1 cellular context compared by ENCODE assay signal in the genomic region with DNA sequence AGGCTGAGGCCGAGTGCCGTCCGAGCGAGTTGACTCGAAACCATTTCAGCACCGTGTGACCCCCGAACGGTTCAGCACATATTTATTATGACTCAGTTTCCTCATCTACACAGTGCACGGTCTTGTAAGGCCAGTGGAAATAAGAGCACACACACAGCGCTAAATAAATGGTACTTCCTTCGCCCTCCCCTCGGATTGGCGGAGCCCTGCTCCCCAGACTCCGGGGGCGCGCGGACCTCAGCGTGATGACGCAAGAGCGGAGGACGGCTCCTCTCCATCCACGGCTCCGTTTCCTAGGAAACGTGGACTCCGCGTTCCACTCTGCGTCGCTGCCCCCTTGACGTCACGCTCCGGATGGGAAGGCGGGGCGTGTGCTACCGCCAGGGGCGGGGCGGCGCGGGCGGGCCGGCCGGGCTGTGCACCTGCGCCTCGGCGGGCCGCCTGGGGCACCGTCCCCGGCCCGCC.
A peak's percentile ranks its signal among the peaks of the same experiment; 100 is the strongest.
TF ChIP-seq lines count a peak whose summit lies in the region.

A gene with protein sequence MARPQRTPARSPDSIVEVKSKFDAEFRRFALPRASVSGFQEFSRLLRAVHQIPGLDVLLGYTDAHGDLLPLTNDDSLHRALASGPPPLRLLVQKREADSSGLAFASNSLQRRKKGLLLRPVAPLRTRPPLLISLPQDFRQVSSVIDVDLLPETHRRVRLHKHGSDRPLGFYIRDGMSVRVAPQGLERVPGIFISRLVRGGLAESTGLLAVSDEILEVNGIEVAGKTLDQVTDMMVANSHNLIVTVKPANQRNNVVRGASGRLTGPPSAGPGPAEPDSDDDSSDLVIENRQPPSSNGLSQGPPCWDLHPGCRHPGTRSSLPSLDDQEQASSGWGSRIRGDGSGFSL (plus strand): TSS at position 397 of the 465 bp plus-strand sequence. CDS start 79 bp downstream, outside the sequence.

TF ChIP-seq in HepG2, 621 proteins besides CTCF, POLR2A, EP300 and RAD21 (continued from another document and continues in another):
- TF ChIP-seq, protein P1, sequence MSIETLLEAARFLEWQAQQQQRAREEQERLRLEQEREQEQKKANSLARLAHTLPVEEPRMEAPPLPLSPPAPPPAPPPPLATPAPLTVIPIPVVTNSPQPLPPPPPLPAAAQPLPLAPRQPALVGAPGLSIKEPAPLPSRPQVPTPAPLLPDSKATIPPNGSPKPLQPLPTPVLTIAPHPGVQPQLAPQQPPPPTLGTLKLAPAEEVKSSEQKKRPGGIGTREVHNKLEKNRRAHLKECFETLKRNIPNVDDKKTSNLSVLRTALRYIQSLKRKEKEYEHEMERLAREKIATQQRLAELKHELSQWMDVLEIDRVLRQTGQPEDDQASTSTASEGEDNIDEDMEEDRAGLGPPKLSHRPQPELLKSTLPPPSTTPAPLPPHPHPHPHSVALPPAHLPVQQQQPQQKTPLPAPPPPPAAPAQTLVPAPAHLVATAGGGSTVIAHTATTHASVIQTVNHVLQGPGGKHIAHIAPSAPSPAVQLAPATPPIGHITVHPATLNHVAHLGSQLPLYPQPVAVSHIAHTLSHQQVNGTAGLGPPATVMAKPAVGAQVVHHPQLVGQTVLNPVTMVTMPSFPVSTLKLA (IDR thresholded peaks at IDR 0.05), result peak; percentile 56; the same call in 1 of the 2 replicates
- TF ChIP-seq ATRX (CRISPR knock-in tag; IDR thresholded peaks at IDR 0.05; ENCODE audit: borderline replicate concordance) (no peak), SP140L (CRISPR knock-in tag; IDR thresholded peaks at IDR 0.05; ENCODE audit: borderline replicate concordance) (no peak), ZNF644 (CRISPR knock-in tag; IDR thresholded peaks at IDR 0.05; ENCODE audit: low read depth) (no peak), ONECUT2 (CRISPR knock-in tag; IDR thresholded peaks at IDR 0.05) (no peak), ZNF20 (CRISPR knock-in tag; IDR thresholded peaks at IDR 0.05) (no peak), ZNF354B (CRISPR knock-in tag; IDR thresholded peaks at IDR 0.05) (no peak), CEBPG (CRISPR knock-in tag; IDR thresholded peaks at IDR 0.05) (peak; percentile 99), NFRKB (IDR thresholded peaks at IDR 0.05) (no peak), PHB2 (IDR thresholded peaks at IDR 0.05; ENCODE audit: partially characterized antibody) (no peak), PAF1 (CRISPR knock-in tag; IDR thresholded peaks at IDR 0.05) (no peak), RXRB (CRISPR knock-in tag; IDR thresholded peaks at IDR 0.05; ENCODE audit: borderline replicate concordance) (no peak), EZH2 (conservative IDR thresholded peaks at IDR 0.05; ENCODE audit: low read depth, low read length) (no peak), ZNF30 (CRISPR knock-in tag; IDR thresholded peaks at IDR 0.05) (no peak), ETV5 (CRISPR knock-in tag; IDR thresholded peaks at IDR 0.05; ENCODE audit: borderline replicate concordance) (peak; percentile 59; the same call in 1 of the 2 replicates), POGZ (CRISPR knock-in tag; IDR thresholded peaks at IDR 0.05) (peak; percentile 55; the same call in 1 of the 2 replicates), ZFP37 (CRISPR knock-in tag; IDR thresholded peaks at IDR 0.05; ENCODE audit: borderline replicate concordance) (no peak), ZSCAN29 (CRISPR knock-in tag; conservative IDR thresholded peaks at IDR 0.05) (no peak), SRSF9 (IDR thresholded peaks at IDR 0.05; ENCODE audit: borderline replicate concordance, insufficient read depth, low read depth, low read length, poor library complexity, severe bottlenecking) (no peak), ZNF235 (CRISPR knock-in tag; IDR thresholded peaks at IDR 0.05; ENCODE audit: borderline replicate concordance) (0 out of 2 replicates have a peak, but pooled peaks have one; percentile 53), ARNTL (CRISPR knock-in tag; IDR thresholded peaks at IDR 0.05) (no peak), ZNF678 (CRISPR knock-in tag; IDR thresholded peaks at IDR 0.05) (no peak), THAP11 (CRISPR knock-in tag; IDR thresholded peaks at IDR 0.05) (peak; percentile 87), DPF2 (CRISPR knock-in tag; IDR thresholded peaks at IDR 0.05; ENCODE audit: borderline replicate concordance, low read depth) (no peak), MAFG (CRISPR knock-in tag; IDR thresholded peaks at IDR 0.05) (no peak), ZNF460 (CRISPR knock-in tag; IDR thresholded peaks at IDR 0.05; ENCODE audit: borderline replicate concordance) (no peak), CEBPB (IDR thresholded peaks at IDR 0.05; ENCODE audit: borderline replicate concordance, low read depth, low read length) (peak; percentile 99), ZNF343 (CRISPR knock-in tag; IDR thresholded peaks at IDR 0.05) (no peak), NFE2 (CRISPR knock-in tag; IDR thresholded peaks at IDR 0.05) (no peak), GATAD1 (CRISPR knock-in tag; IDR thresholded peaks at IDR 0.05) (peak; percentile 87), MIER2 (CRISPR knock-in tag; IDR thresholded peaks at IDR 0.05) (0 out of 2 replicates have a peak, but pooled peaks have one; percentile 39), ZNF3 (CRISPR knock-in tag; IDR thresholded peaks at IDR 0.05) (no peak)
- TF ChIP-seq, protein P2, sequence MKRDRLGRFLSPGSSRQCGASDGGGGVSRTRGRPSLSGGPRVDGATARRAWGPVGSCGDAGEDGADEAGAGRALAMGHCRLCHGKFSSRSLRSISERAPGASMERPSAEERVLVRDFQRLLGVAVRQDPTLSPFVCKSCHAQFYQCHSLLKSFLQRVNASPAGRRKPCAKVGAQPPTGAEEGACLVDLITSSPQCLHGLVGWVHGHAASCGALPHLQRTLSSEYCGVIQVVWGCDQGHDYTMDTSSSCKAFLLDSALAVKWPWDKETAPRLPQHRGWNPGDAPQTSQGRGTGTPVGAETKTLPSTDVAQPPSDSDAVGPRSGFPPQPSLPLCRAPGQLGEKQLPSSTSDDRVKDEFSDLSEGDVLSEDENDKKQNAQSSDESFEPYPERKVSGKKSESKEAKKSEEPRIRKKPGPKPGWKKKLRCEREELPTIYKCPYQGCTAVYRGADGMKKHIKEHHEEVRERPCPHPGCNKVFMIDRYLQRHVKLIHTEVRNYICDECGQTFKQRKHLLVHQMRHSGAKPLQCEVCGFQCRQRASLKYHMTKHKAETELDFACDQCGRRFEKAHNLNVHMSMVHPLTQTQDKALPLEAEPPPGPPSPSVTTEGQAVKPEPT (CRISPR knock-in tag; IDR thresholded peaks at IDR 0.05; ENCODE audit: low read depth), result no peak
- TF ChIP-seq, protein P3, sequence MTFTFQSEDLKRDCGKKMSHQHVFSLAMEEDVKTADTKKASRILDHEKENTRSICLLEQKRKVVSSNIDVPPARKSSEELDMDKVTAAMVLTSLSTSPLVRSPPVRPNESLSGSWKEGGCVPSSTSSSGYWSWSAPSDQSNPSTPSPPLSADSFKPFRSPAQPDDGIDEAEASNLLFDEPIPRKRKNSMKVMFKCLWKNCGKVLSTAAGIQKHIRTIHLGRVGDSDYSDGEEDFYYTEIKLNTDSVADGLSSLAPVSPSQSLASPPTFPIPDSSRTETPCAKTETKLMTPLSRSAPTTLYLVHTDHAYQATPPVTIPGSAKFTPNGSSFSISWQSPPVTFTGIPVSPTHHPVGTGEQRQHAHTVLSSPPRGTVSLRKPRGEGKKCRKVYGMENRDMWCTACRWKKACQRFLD (CRISPR knock-in tag; IDR thresholded peaks at IDR 0.05; ENCODE audit: borderline replicate concordance), result no peak
- TF ChIP-seq, protein P4, sequence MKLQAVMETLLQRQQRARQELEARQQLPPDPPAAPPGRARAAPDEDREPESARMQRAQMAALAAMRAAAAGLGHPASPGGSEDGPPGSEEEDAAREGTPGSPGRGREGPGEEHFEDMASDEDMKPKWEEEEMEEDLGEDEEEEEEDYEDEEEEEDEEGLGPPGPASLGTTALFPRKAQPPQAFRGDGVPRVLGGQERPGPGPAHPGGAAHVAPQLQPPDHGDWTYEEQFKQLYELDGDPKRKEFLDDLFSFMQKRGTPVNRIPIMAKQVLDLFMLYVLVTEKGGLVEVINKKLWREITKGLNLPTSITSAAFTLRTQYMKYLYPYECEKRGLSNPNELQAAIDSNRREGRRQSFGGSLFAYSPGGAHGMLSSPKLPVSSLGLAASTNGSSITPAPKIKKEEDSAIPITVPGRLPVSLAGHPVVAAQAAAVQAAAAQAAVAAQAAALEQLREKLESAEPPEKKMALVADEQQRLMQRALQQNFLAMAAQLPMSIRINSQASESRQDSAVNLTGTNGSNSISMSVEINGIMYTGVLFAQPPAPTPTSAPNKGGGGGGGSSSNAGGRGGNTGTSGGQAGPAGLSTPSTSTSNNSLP (IDR thresholded peaks at IDR 0.05; ENCODE audit: low read depth, low read length), result no peak
- TF ChIP-seq, protein P5, sequence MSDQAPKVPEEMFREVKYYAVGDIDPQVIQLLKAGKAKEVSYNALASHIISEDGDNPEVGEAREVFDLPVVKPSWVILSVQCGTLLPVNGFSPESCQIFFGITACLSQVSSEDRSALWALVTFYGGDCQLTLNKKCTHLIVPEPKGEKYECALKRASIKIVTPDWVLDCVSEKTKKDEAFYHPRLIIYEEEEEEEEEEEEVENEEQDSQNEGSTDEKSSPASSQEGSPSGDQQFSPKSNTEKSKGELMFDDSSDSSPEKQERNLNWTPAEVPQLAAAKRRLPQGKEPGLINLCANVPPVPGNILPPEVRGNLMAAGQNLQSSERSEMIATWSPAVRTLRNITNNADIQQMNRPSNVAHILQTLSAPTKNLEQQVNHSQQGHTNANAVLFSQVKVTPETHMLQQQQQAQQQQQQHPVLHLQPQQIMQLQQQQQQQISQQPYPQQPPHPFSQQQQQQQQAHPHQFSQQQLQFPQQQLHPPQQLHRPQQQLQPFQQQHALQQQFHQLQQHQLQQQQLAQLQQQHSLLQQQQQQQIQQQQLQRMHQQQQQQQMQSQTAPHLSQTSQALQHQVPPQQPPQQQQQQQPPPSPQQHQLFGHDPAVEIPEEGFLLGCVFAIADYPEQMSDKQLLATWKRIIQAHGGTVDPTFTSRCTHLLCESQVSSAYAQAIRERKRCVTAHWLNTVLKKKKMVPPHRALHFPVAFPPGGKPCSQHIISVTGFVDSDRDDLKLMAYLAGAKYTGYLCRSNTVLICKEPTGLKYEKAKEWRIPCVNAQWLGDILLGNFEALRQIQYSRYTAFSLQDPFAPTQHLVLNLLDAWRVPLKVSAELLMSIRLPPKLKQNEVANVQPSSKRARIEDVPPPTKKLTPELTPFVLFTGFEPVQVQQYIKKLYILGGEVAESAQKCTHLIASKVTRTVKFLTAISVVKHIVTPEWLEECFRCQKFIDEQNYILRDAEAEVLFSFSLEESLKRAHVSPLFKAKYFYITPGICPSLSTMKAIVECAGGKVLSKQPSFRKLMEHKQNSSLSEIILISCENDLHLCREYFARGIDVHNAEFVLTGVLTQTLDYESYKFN (CRISPR knock-in tag; conservative IDR thresholded peaks at IDR 0.05), result no peak
- TF ChIP-seq, protein P6, sequence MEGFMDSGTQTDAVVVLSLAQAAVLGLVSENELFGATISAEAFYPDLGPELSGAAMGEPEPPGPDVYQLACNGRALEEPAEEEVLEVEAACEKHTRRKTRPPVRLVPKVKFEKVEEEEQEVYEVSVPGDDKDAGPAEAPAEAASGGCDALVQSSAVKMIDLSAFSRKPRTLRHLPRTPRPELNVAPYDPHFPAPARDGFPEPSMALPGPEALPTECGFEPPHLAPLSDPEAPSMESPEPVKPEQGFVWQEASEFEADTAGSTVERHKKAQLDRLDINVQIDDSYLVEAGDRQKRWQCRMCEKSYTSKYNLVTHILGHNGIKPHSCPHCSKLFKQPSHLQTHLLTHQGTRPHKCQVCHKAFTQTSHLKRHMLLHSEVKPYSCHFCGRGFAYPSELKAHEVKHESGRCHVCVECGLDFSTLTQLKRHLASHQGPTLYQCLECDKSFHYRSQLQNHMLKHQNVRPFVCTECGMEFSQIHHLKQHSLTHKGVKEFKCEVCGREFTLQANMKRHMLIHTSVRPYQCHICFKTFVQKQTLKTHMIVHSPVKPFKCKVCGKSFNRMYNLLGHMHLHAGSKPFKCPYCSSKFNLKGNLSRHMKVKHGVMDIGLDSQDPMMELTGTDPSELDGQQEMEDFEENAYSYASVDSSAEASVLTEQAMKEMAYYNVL (CRISPR knock-in tag; IDR thresholded peaks at IDR 0.05; ENCODE audit: borderline replicate concordance), result 0 out of 2 replicates have a peak, but pooled peaks have one; percentile 49
- TF ChIP-seq, protein P7, sequence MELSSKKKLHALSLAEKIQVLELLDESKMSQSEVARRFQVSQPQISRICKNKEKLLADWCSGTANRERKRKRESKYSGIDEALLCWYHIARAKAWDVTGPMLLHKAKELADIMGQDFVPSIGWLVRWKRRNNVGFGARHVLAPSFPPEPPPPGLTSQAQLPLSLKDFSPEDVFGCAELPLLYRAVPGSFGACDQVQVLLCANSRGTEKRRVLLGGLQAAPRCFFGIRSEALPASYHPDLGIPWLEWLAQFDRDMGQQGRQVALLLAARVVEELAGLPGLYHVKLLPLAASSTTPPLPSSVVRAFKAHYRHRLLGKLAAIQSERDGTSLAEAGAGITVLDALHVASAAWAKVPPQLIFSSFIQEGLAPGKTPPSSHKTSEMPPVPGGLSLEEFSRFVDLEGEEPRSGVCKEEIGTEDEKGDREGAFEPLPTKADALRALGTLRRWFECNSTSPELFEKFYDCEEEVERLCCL (CRISPR knock-in tag; IDR thresholded peaks at IDR 0.05; ENCODE audit: borderline replicate concordance), result no peak
- TF ChIP-seq, protein P8, sequence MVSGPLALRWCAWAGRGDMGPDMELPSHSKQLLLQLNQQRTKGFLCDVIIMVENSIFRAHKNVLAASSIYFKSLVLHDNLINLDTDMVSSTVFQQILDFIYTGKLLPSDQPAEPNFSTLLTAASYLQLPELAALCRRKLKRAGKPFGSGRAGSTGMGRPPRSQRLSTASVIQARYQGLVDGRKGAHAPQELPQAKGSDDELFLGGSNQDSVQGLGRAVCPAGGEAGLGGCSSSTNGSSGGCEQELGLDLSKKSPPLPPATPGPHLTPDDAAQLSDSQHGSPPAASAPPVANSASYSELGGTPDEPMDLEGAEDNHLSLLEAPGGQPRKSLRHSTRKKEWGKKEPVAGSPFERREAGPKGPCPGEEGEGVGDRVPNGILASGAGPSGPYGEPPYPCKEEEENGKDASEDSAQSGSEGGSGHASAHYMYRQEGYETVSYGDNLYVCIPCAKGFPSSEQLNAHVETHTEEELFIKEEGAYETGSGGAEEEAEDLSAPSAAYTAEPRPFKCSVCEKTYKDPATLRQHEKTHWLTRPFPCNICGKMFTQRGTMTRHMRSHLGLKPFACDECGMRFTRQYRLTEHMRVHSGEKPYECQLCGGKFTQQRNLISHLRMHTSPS (CRISPR knock-in tag; IDR thresholded peaks at IDR 0.05; ENCODE audit: low read depth), result 0 out of 2 replicates have a peak, but pooled peaks have one; percentile 7
- TF ChIP-seq, protein P9, sequence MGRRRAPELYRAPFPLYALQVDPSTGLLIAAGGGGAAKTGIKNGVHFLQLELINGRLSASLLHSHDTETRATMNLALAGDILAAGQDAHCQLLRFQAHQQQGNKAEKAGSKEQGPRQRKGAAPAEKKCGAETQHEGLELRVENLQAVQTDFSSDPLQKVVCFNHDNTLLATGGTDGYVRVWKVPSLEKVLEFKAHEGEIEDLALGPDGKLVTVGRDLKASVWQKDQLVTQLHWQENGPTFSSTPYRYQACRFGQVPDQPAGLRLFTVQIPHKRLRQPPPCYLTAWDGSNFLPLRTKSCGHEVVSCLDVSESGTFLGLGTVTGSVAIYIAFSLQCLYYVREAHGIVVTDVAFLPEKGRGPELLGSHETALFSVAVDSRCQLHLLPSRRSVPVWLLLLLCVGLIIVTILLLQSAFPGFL (CRISPR knock-in tag; IDR thresholded peaks at IDR 0.05), result no peak
- TF ChIP-seq, protein P10, sequence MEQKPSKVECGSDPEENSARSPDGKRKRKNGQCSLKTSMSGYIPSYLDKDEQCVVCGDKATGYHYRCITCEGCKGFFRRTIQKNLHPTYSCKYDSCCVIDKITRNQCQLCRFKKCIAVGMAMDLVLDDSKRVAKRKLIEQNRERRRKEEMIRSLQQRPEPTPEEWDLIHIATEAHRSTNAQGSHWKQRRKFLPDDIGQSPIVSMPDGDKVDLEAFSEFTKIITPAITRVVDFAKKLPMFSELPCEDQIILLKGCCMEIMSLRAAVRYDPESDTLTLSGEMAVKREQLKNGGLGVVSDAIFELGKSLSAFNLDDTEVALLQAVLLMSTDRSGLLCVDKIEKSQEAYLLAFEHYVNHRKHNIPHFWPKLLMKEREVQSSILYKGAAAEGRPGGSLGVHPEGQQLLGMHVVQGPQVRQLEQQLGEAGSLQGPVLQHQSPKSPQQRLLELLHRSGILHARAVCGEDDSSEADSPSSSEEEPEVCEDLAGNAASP (CRISPR knock-in tag; IDR thresholded peaks at IDR 0.05; ENCODE audit: borderline replicate concordance), result no peak
